ENCODE assay signal across 1 cellular context in genomic region chr10:22325948-22326702, GRCh38.
TF ChIP-seq lines count a peak whose summit lies in the region.

No MANE protein-coding gene starts in this region.

TF ChIP-seq in H1, 55 proteins besides CTCF, POLR2A, EP300 and RAD21:
- TF ChIP-seq RNF2 (IDR thresholded peaks at IDR 0.05; ENCODE audit: borderline replicate concordance, low read depth, low read length, missing control alignments, poor library complexity, severe bottlenecking) (peak; percentile 22), MAFK (IDR thresholded peaks at IDR 0.05; ENCODE audit: low read depth, low read length) (no peak), SUZ12 (IDR thresholded peaks at IDR 0.05; ENCODE audit: low read length) (peak; percentile 64), RFX5 (IDR thresholded peaks at IDR 0.05; ENCODE audit: borderline replicate concordance, low read depth, low read length) (no peak), EGR1 (IDR thresholded peaks at IDR 0.05; ENCODE audit: borderline replicate concordance, low read depth, low read length) (no peak), ASH2L (IDR thresholded peaks at IDR 0.05; ENCODE audit: low read length) (peak; percentile 16), SRF (IDR thresholded peaks at IDR 0.05; ENCODE audit: low read depth, low read length) (no peak), JUN (IDR thresholded peaks at IDR 0.05; ENCODE audit: low read depth, low read length) (no peak)
